In genomic region chr1:15937706-15938168, GRCh38 we compare ENCODE assay signal across 8 cellular contexts. TPM values are rescaled to one million over a fixed set of nuclear protein-coding genes. Genes with fewer than 3 reads are reported as not detected.
DNase-seq lines count a peak whose midpoint lies in the region; ATAC-seq and TF ChIP-seq lines count a peak whose summit lies in the region.

No MANE protein-coding gene starts in this region.

- peaks cover 5 to 99% of the 10 kb centered on the region in 2 donors for H3K36me3 ChIP-seq in psoas muscle (ENCODE audit: insufficient read depth in 1 of 2, low read depth in 1 of 2)

- no peak overlapping the region for H3K4me3 Mint-ChIP-seq in activated naive CD8-positive, alpha-beta T cell treated with anti-CD3 and anti-CD28 coated beads for 36 hours
- H3K4me3 Mint-ChIP-seq in memory B cell = no peak overlapping the region

- peaks cover 32% of the 10 kb centered on the region for H3K36me3 Mint-ChIP-seq in activated naive CD8-positive, alpha-beta T cell treated with anti-CD3 and anti-CD28 coated beads for 36 hours
- peaks cover 30% of the 10 kb centered on the region for H3K36me3 Mint-ChIP-seq in memory B cell

- ATAC-seq in memory B cell (ENCODE audit: low read depth) = peak; percentile 47
- ATAC-seq in GM21526 (IDR thresholded peaks at IDR 0.05; ENCODE audit: low FRiP score, unreplicated experiment) = no peak
- no peak for ATAC-seq in GM18909 (IDR thresholded peaks at IDR 0.05; ENCODE audit: poor library complexity, unreplicated experiment)
- ATAC-seq in psoas muscle = no peak

- no peaks in the 10 kb centered on the region for H3K27me3 ChIP-seq in psoas muscle (ENCODE audit: insufficient read depth in 3 of 3, low read length in 2 of 3)

- TF ChIP-seq CTCF in AG10803 (conservative IDR thresholded peaks at IDR 0.05; ENCODE audit: low read length) (no peak), psoas muscle (IDR thresholded peaks at IDR 0.05) (no peak)

- H3K9me3 Mint-ChIP-seq in activated naive CD8-positive, alpha-beta T cell treated with anti-CD3 and anti-CD28 coated beads for 36 hours = no peaks in the 10 kb centered on the region
- H3K9me3 Mint-ChIP-seq in memory B cell = no peaks in the 10 kb centered on the region

- peak overlapping the region; percentile 86 for H3K27ac Mint-ChIP-seq in activated naive CD8-positive, alpha-beta T cell treated with anti-CD3 and anti-CD28 coated beads for 36 hours
- peak overlapping the region; percentile 83 for H3K27ac Mint-ChIP-seq in memory B cell

- 64 to 67% (median 67%) methylated on average over 14 of the region's 14 CpGs for WGBS in psoas muscle, 3 donors

- intact Hi-C loops in psoas muscle (cut with DNase I) = no loop called here

- DNase-seq in AG10803 (ENCODE audit: low read depth) = peak; percentile 53
- peak; percentile 43 for DNase-seq in HCEC 1CT
- no peak for DNase-seq in activated naive CD8-positive, alpha-beta T cell treated with anti-CD3 and anti-CD28 coated beads for 36 hours
- DNase-seq in memory B cell (ENCODE audit: low spot score in 2 of 2) = no peak
- DNase-seq in psoas muscle = no peak
- DNase-seq in activated CD4-positive, alpha-beta T cell treated with anti-CD3 and anti-CD28 coated beads, Interleukin-2, amount 50 U/mL, for 48 hours = no peak

- no peak overlapping the region for H3K27ac ChIP-seq in psoas muscle

- H3K4me3 ChIP-seq in AG10803 (ENCODE audit: low read length) (no peak overlapping the region), psoas muscle (no peak overlapping the region)

- no peaks in the 10 kb centered on the region for H3K9me3 ChIP-seq in psoas muscle

- H3K4me1 Mint-ChIP-seq in activated naive CD8-positive, alpha-beta T cell treated with anti-CD3 and anti-CD28 coated beads for 36 hours = peaks cover 10% of the 10 kb centered on the region
- peaks cover 6% of the 10 kb centered on the region for H3K4me1 Mint-ChIP-seq in memory B cell

- H3K4me1 ChIP-seq in psoas muscle = peaks cover 17% of the 10 kb centered on the region

- H3K27me3 Mint-ChIP-seq in activated naive CD8-positive, alpha-beta T cell treated with anti-CD3 and anti-CD28 coated beads for 36 hours = no peaks in the 10 kb centered on the region
- no peaks in the 10 kb centered on the region for H3K27me3 Mint-ChIP-seq in memory B cell

RNA-seq across cellular contexts. Expression of gene ZBTB17, which starts 38.2 kb away (rescaled TPM):
- total RNA-seq in activated naive CD8-positive, alpha-beta T cell treated with anti-CD3 and anti-CD28 coated beads for 36 hours = 10 to 100 TPM; 52.3 to 56.1 TPM
- 10 to 100 TPM; 23.5 to 29.5 (median 26.2) TPM for total RNA-seq in psoas muscle
- polyA plus RNA-seq in psoas muscle = 10 to 100 TPM; 32.1 to 44.3 (median 34.2) TPM

Comparison
In these comparisons a context has a peak if more than half of its experiments do, and no peak if none do; other contexts are left out.
1. DNase-seq: peak in AG10803 (single experiment) and HCEC 1CT (single experiment); none in activated naive CD8-positive, alpha-beta T cell treated with anti-CD3 and anti-CD28 coated beads for 36 hours (single experiment), memory B cell (0 of 2), psoas muscle (0 of 2) and activated CD4-positive, alpha-beta T cell treated with anti-CD3 and anti-CD28 coated beads, Interleukin-2, amount 50 U/mL, for 48 hours (0 of 2).